In the genomic region with DNA sequence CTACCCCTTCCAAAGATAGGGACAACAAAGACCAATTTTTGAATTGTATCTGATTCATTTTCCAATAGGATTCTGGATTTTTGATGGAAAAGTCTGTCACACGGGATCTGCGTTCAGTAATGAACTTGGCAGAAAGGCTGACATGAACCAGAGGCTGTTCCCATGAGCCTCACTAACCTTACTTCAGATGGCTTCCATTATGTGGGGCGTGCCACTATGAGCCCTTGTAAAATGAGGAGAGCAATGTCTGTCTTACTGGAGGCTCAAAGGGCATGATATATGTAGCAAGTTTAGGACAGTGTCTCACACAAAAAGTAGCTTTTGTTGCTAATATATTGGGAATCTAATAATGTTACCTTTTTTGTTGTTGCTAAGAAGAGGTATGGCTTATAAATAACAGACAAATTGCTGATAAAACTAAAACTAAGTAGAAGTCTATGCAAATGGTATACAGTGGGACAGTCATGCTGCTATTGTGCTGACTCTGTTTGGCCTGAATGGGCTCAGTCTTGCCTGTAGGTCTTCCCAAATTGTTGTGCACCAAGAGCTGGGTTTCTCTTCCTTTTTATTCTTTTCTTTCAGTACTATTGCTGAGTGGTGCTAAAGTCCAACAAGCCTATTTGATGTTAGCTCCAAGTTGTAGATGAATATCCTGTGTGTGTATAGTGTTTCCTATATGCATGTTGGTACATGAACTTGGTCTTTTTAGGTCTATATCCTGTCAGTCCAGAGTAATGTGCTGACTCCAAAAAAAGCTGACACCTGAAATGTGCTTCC, we compare ENCODE assay signal across 16 cellular contexts.
"Had no signal": no experiment of that assay in that cellular context is flagged by ENCODE, and none has a peak within 500 bp of the region (broad histone marks: within the 10 kb centered on the region; RNA-seq: fewer than 3 reads in every experiment).

No MANE protein-coding gene starts in this region.

- H3K27ac ChIP-seq: coronary artery, esophagus muscularis mucosa, lower lobe of right lung, neutrophil, pancreas, right lobe of liver, stomach, upper lobe of right lung had no signal

- H3K4me2 ChIP-seq: smooth muscle cell had no signal

- FAIRE-seq: pancreas had no signal

- H3K9me3 ChIP-seq: esophagus muscularis mucosa, lower lobe of right lung, neutrophil, pancreas, right lobe of liver, stomach, upper lobe of right lung had no signal

- H3K36me3 ChIP-seq: esophagus muscularis mucosa, lower lobe of right lung, neutrophil, pancreas, right lobe of liver, stomach, upper lobe of right lung had no signal

- DNase-seq: activated B cell treated with CpG ODN at 0.5 μM for 24 hours; activated CD4-positive, alpha-beta memory T cell treated with anti-CD3 and anti-CD28 coated beads for 36 hours; activated CD4-positive, alpha-beta T cell treated with anti-CD3 and anti-CD28 coated beads for 4 hours; activated T-cell treated with anti-CD3 and anti-CD28 coated beads for 4 hours; left cardiac atrium; lower lobe of right lung; pancreas; right lobe of liver; stimulated activated CD4-positive, alpha-beta T cell treated with anti-CD3 and anti-CD28 coated beads, Interleukin-4, amount 100 ng/mL, for 1 hour; stomach; upper lobe of right lung had no signal

- ATAC-seq: left cardiac atrium; lower lobe of right lung; natural killer cell treated with Interleukin-12 subunit alpha and Interleukin-12 subunit beta and Interleukin-15 and Interleukin-18, amount 100 ng/mL, for 72 hours; pancreas; upper lobe of right lung had no signal

- H3K27me3 ChIP-seq: esophagus muscularis mucosa, neutrophil, pancreas, right lobe of liver, stomach, upper lobe of right lung had no signal

- H3K4me1 ChIP-seq: esophagus muscularis mucosa, lower lobe of right lung, pancreas, upper lobe of right lung had no signal

- H3K4me3 ChIP-seq: coronary artery, esophagus muscularis mucosa, lower lobe of right lung, pancreas, right lobe of liver, smooth muscle cell, stomach, upper lobe of right lung had no signal
